In genomic region chr12:108029081-108029790, GRCh38 we compare ENCODE assay signal across 13 cellular contexts.
DNase-seq lines count a peak whose midpoint lies in the region; ATAC-seq and TF ChIP-seq lines count a peak whose summit lies in the region.
"Had no signal": no experiment of that assay in that cellular context is flagged by ENCODE, and none has a peak within 500 bp of the region (broad histone marks: within the 10 kb centered on the region; RNA-seq: fewer than 3 reads in every experiment).

No MANE protein-coding gene starts in this region.

- CTCF ChIA-PET in MCF 10A (lab: Yijun Ruan, JAX): no interaction called here

- no peak for TF ChIP-seq CTCF in WERI-Rb-1 (IDR thresholded peaks at IDR 0.05; ENCODE audit: low read depth, low read length)
- no peak for TF ChIP-seq CTCF in endodermal cell (conservative IDR thresholded peaks at IDR 0.05)
- no peak for TF ChIP-seq CTCF in nephron (IDR thresholded peaks at IDR 0.05; ENCODE audit: unreplicated experiment in 3 of 3)
- no peak for TF ChIP-seq CTCF in tibial artery (IDR thresholded peaks at IDR 0.05)
- TF ChIP-seq CTCF in MCF 10A (IDR thresholded peaks at IDR 0.05; ENCODE audit: unreplicated experiment): no peak

- H3K9ac ChIP-seq in endodermal cell (ENCODE audit: extremely low read depth, low read length, poor library complexity, severe bottlenecking): no peak overlapping the region

- BruUV-seq in MCF 10A (replicated peaks; lab: Mats Ljungman, UMichigan): no TSS peak

- H3K27me3 ChIP-seq in WERI-Rb-1 (ENCODE audit: insufficient read depth, low read depth, severe bottlenecking) (no peaks in the 10 kb centered on the region), endodermal cell (ENCODE audit: control insufficient read depth, insufficient read depth, low read length, poor library complexity, severe bottlenecking) (peaks cover 76% of the 10 kb centered on the region), tibial artery (peaks cover 0 to 15% of the 10 kb centered on the region in 2 donors)

- H3K36me3 ChIP-seq in WERI-Rb-1 (no peaks in the 10 kb centered on the region), endodermal cell (ENCODE audit: control insufficient read depth, insufficient read depth, low read length) (no peaks in the 10 kb centered on the region), tibial artery (no peaks in the 10 kb centered on the region)

- DNase-seq in WERI-Rb-1 (peak; percentile 26), endodermal cell (peak; percentile 87), tibial artery (no peak), MCF 10A (ENCODE audit: unreplicated experiment) (no peak), iPS-NIHi11 (ENCODE audit: low spot score) (no peak), Right ventricle myocardium superior (no peak)
- DNase-seq: CD4-positive, alpha-beta memory T cell; DMS79 treated with DMSO at 0.1 percent for 48 hours; EL; H7 had no signal

- no peaks in the 10 kb centered on the region for H3K9me3 ChIP-seq in WERI-Rb-1 (ENCODE audit: severe bottlenecking)
- H3K9me3 ChIP-seq in endodermal cell (ENCODE audit: control insufficient read depth, low read length): no peaks in the 10 kb centered on the region
- H3K9me3 ChIP-seq in tibial artery: no peaks in the 10 kb centered on the region

- H3K36me3 Mint-ChIP-seq in endodermal cell (ENCODE audit: low read depth): no peaks in the 10 kb centered on the region
- no peaks in the 10 kb centered on the region for H3K36me3 Mint-ChIP-seq in nephron (ENCODE audit: low read depth)
- H3K36me3 Mint-ChIP-seq in MCF 10A (ENCODE audit: insufficient read depth, unreplicated experiment): no peaks in the 10 kb centered on the region
- H3K36me3 Mint-ChIP-seq: CD4-positive, alpha-beta memory T cell had no signal

- POLR2A ChIA-PET in MCF 10A (lab: Yijun Ruan, JAX): no interaction called here

- H3K4me1 Mint-ChIP-seq in endodermal cell: peaks cover 26% of the 10 kb centered on the region
- H3K4me1 Mint-ChIP-seq in nephron: peaks cover 20% of the 10 kb centered on the region
- no peaks in the 10 kb centered on the region for H3K4me1 Mint-ChIP-seq in MCF 10A (ENCODE audit: insufficient read depth, unreplicated experiment)
- H3K4me1 Mint-ChIP-seq: B cell; CD4-positive, alpha-beta memory T cell had no signal

- H3K27ac Mint-ChIP-seq in endodermal cell (no peak overlapping the region), nephron (peak overlapping the region; percentile 71 to 80 (median 75)), MCF 10A (ENCODE audit: low read depth, unreplicated experiment) (no peak overlapping the region)
- H3K27ac Mint-ChIP-seq: B cell; CD4-positive, alpha-beta memory T cell; GM23338 had no signal

- intact Hi-C loops in tibial artery (cut with DNase I; ENCODE audit: low total_unique reads) (no loop called here), MCF 10A (cut with micrococcal nuclease) (no loop called here), Right ventricle myocardium superior (cut with DNase I) (no loop called here)

- H3K27ac ChIP-seq in WERI-Rb-1: peak overlapping the region; percentile 47
- peak overlapping the region; percentile 75 for H3K27ac ChIP-seq in endodermal cell (ENCODE audit: low read depth, low read length)
- no peak overlapping the region for H3K27ac ChIP-seq in tibial artery

- 55 to 65% methylated on average over 4 to 11 of the region's 11 CpGs for WGBS in endodermal cell (ENCODE audit: insufficient coverage in 1 of 2, insufficient read length in 1 of 2), 2 experiments

- H3K4me1 ChIP-seq in endodermal cell (ENCODE audit: control insufficient read depth, insufficient read depth, low read length) (peaks cover 5% of the 10 kb centered on the region), tibial artery (no peaks in the 10 kb centered on the region)

- no peak for ATAC-seq in Right ventricle myocardium superior (ENCODE audit: poor library complexity)
- ATAC-seq: GM23338 had no signal

- peaks cover 59% of the 10 kb centered on the region for H3K27me3 Mint-ChIP-seq in endodermal cell (ENCODE audit: insufficient read depth)
- peaks cover 9% of the 10 kb centered on the region for H3K27me3 Mint-ChIP-seq in nephron (ENCODE audit: low read depth)
- H3K27me3 Mint-ChIP-seq in MCF 10A (ENCODE audit: insufficient read depth, unreplicated experiment): no peaks in the 10 kb centered on the region

- no peak overlapping the region for H3K4me3 Mint-ChIP-seq in endodermal cell
- H3K4me3 Mint-ChIP-seq in nephron: no peak overlapping the region
- H3K4me3 Mint-ChIP-seq in MCF 10A (ENCODE audit: unreplicated experiment): no peak overlapping the region
- H3K4me3 Mint-ChIP-seq: B cell; CD4-positive, alpha-beta memory T cell; GM23338 had no signal

- H3K9me3 Mint-ChIP-seq in endodermal cell (no peaks in the 10 kb centered on the region), nephron (no peaks in the 10 kb centered on the region), MCF 10A (ENCODE audit: unreplicated experiment) (peaks cover 17% of the 10 kb centered on the region)
- H3K9me3 Mint-ChIP-seq: GM23338 had no signal

- H3K4me3 ChIP-seq in WERI-Rb-1 (ENCODE audit: low read depth, low read length): no peak overlapping the region
- H3K4me3 ChIP-seq in endodermal cell (ENCODE audit: low read length): no peak overlapping the region
- no peak overlapping the region for H3K4me3 ChIP-seq in tibial artery
- H3K4me3 ChIP-seq: GM23338 had no signal

Comparison
In these comparisons a context has a peak if more than half of its experiments do, and no peak if none do; other contexts are left out.
1. DNase-seq: peak in WERI-Rb-1 (single experiment) and endodermal cell (single experiment); none in tibial artery (0 of 2), MCF 10A (single experiment), iPS-NIHi11 (single experiment) and Right ventricle myocardium superior (single experiment).
2. H3K27ac ChIP-seq: peak in WERI-Rb-1 (single experiment) and endodermal cell (single experiment); none in tibial artery (0 of 2).
3. H3K27ac Mint-ChIP-seq: peak in nephron (3 of 3); none in endodermal cell (single experiment) and MCF 10A (single experiment).